Comparison of ENCODE assay signal across 16 cellular contexts in the genomic region with DNA sequence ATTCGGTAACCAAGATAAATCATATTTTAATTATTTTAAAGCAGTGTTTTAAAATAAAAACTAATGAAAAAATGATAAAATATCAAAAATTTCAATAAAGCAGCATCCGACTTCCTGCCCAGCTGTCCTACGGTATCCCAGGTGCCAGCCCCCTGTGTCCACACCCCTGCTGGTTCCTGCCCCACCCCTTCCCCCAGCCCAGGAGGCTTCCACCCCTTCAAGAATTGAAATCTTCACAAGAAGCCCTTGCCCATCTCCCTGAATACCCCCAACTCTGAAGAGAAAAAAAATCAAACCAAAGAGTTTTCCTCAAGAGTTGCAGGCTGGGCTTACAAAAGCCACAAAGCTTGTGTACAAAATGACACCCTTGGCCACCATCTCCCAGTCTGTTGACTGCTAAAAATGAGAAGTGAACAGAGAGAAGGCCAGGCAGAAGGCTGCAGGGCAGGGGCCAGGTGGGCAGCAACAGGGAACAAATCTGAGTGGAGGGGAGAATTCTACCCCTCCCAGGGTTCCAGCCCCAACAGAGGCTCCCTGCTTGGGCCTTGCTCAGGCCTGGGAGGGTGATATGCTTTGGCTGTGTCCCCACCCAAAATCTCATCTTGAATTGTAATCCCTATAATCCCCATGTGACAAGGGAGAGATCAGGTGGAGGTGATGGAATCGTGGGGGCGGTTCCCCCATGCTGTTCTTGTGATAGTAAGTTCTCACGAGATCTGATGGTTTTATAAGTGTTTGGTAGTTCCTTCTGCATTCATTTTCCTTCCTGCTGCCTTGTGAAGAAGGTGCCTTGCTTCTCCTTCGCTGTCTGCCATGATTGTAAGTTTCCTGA. TPM values are rescaled to one million over a fixed set of nuclear protein-coding genes. Genes with fewer than 3 reads are reported as not detected.
A peak's percentile ranks its signal among the peaks of the same experiment; 100 is the strongest.
DNase-seq lines count a peak whose midpoint lies in the region; ATAC-seq and TF ChIP-seq lines count a peak whose summit lies in the region.
"Had no signal": no experiment of that assay in that cellular context is flagged by ENCODE, and none has a peak within 500 bp of the region (broad histone marks: within the 10 kb centered on the region; RNA-seq: fewer than 3 reads in every experiment).

No MANE protein-coding gene starts in this region.

- H3K4me3 Mint-ChIP-seq in type B pancreatic cell, result peak overlapping the region; percentile 67
- no peak overlapping the region for H3K4me3 Mint-ChIP-seq in MCF 10A (ENCODE audit: unreplicated experiment)
- H3K4me3 Mint-ChIP-seq: T-helper 1 cell treated with Interleukin-12 subunit alpha and Interleukin-12 subunit beta and Interleukin-4 antibody, amounts not matched to agents 30 μg/mL and 1 μg/mL, for 36 hours had no signal

- no peak overlapping the region for H3K14ac ChIP-seq in mesenchymal stem cell (ENCODE audit: low read length in 2 of 2)

- H3K4me2 ChIP-seq in mesenchymal stem cell (ENCODE audit: low read length, poor library complexity, severe bottlenecking), result peak overlapping the region; percentile 0
- H3K4me2 ChIP-seq: BLaER1 treated with 17β-estradiol and CSF1 and Interleukin-3, amounts not matched to agents 10 nM and 100 nM had no signal

- DNase-seq in cardiac muscle cell (ENCODE audit: low read depth in 1 of 2, low spot score in 1 of 2), result no peak
- DNase-seq in left ventricle myocardium superior, result no peak
- peak; percentile 22 for DNase-seq in WERI-Rb-1
- DNase-seq in mesenchymal stem cell, result no peak
- peak; percentile 65 for DNase-seq in type B pancreatic cell (ENCODE audit: extremely low spot score, unreplicated experiment)
- DNase-seq in MCF 10A (ENCODE audit: unreplicated experiment), result no peak
- DNase-seq: amniotic stem cell, EL, foreskin fibroblast, HCEC 1CT had no signal

- H3K27ac ChIP-seq in cardiac muscle cell (no peak overlapping the region), WERI-Rb-1 (no peak overlapping the region), mesenchymal stem cell (ENCODE audit: low read length, poor library complexity, severe bottlenecking) (no peak overlapping the region)
- H3K27ac ChIP-seq: BLaER1 treated with 17β-estradiol and CSF1 and Interleukin-3, amounts not matched to agents 10 nM and 100 nM; neutrophil had no signal

- H3K9me3 ChIP-seq in cardiac muscle cell (ENCODE audit: low read depth), result no peaks in the 10 kb centered on the region
- no peaks in the 10 kb centered on the region for H3K9me3 ChIP-seq in WERI-Rb-1 (ENCODE audit: severe bottlenecking)
- H3K9me3 ChIP-seq in mesenchymal stem cell (ENCODE audit: control insufficient read depth, low read length), result no peaks in the 10 kb centered on the region
- H3K9me3 ChIP-seq: neutrophil had no signal

- H3K4me1 Mint-ChIP-seq in type B pancreatic cell (ENCODE audit: unreplicated experiment), result peaks cover 15% of the 10 kb centered on the region
- no peaks in the 10 kb centered on the region for H3K4me1 Mint-ChIP-seq in MCF 10A (ENCODE audit: insufficient read depth, unreplicated experiment)

- H3K27ac Mint-ChIP-seq in type B pancreatic cell, result peak overlapping the region; percentile 5
- no peak overlapping the region for H3K27ac Mint-ChIP-seq in MCF 10A (ENCODE audit: low read depth, unreplicated experiment)
- H3K27ac Mint-ChIP-seq: T-helper 1 cell treated with Interleukin-12 subunit alpha and Interleukin-12 subunit beta and Interleukin-4 antibody, amounts not matched to agents 30 μg/mL and 1 μg/mL, for 36 hours had no signal

- H3K23ac ChIP-seq in mesenchymal stem cell (ENCODE audit: low read length in 2 of 2), result no peak overlapping the region

- no peak overlapping the region for H4K91ac ChIP-seq in mesenchymal stem cell (ENCODE audit: low read length)

- H2AK5ac ChIP-seq in mesenchymal stem cell (ENCODE audit: low read length, severe bottlenecking), result peak overlapping the region; percentile 41

- H2BK15ac ChIP-seq in mesenchymal stem cell (ENCODE audit: low read depth, poor library complexity, severe bottlenecking), result no peak overlapping the region

- H3K27me3 Mint-ChIP-seq in type B pancreatic cell (peaks cover 44% of the 10 kb centered on the region), MCF 10A (ENCODE audit: insufficient read depth, unreplicated experiment) (peaks cover 12% of the 10 kb centered on the region)

- BruUV-seq in MCF 10A (replicated peaks; lab: Mats Ljungman, UMichigan), result no TSS peak

- H3K36me3 Mint-ChIP-seq in type B pancreatic cell, result peaks cover 3% of the 10 kb centered on the region
- no peaks in the 10 kb centered on the region for H3K36me3 Mint-ChIP-seq in MCF 10A (ENCODE audit: insufficient read depth, unreplicated experiment)

- no peak overlapping the region for H3K9ac ChIP-seq in mesenchymal stem cell (ENCODE audit: low read length)
- H3K9ac ChIP-seq: BLaER1 treated with 17β-estradiol and CSF1 and Interleukin-3, amounts not matched to agents 10 nM and 100 nM had no signal

- POLR2A ChIA-PET in MCF 10A (lab: Yijun Ruan, JAX), result no interaction called here

- CTCF ChIA-PET in MCF 10A (lab: Yijun Ruan, JAX), result no interaction called here

- H3K9me3 Mint-ChIP-seq in type B pancreatic cell (no peaks in the 10 kb centered on the region), MCF 10A (ENCODE audit: unreplicated experiment) (no peaks in the 10 kb centered on the region)
- H3K9me3 Mint-ChIP-seq: T-helper 1 cell treated with Interleukin-12 subunit alpha and Interleukin-12 subunit beta and Interleukin-4 antibody, amounts not matched to agents 30 μg/mL and 1 μg/mL, for 36 hours had no signal

- no peak overlapping the region for H2BK5ac ChIP-seq in mesenchymal stem cell (ENCODE audit: low read depth, low read length, poor library complexity, severe bottlenecking)

- ATAC-seq in left ventricle myocardium superior, result no peak
- no peak for ATAC-seq in GM19463 (IDR thresholded peaks at IDR 0.05; ENCODE audit: unreplicated experiment)
- no peak for ATAC-seq in HG03520 (IDR thresholded peaks at IDR 0.05; ENCODE audit: unreplicated experiment)

- no peak overlapping the region for H3K18ac ChIP-seq in mesenchymal stem cell (ENCODE audit: low read depth in 1 of 2, low read length in 2 of 2)

- H2AFZ ChIP-seq in mesenchymal stem cell (ENCODE audit: low read depth, low read length), result no peak overlapping the region

- no peak for TF ChIP-seq CTCF in cardiac muscle cell (IDR thresholded peaks at IDR 0.05; ENCODE audit: low read depth, low read length)
- no peak for TF ChIP-seq CTCF in WERI-Rb-1 (IDR thresholded peaks at IDR 0.05; ENCODE audit: low read depth, low read length)
- no peak for TF ChIP-seq CTCF in type B pancreatic cell (conservative IDR thresholded peaks at IDR 0.05)
- no peak for TF ChIP-seq CTCF in MCF 10A (IDR thresholded peaks at IDR 0.05; ENCODE audit: unreplicated experiment)

- no peaks in the 10 kb centered on the region for H3K4me1 ChIP-seq in cardiac muscle cell (ENCODE audit: low read depth)
- peaks cover 28% of the 10 kb centered on the region for H3K4me1 ChIP-seq in mesenchymal stem cell (ENCODE audit: control insufficient read depth, insufficient read depth, low read depth, low read length)
- H3K4me1 ChIP-seq: BLaER1 treated with 17β-estradiol and CSF1 and Interleukin-3, amounts not matched to agents 10 nM and 100 nM had no signal

- no peaks in the 10 kb centered on the region for H3K79me1 ChIP-seq in mesenchymal stem cell (replicated peaks; ENCODE audit: low read length, poor library complexity, severe bottlenecking)

- H3K36me3 ChIP-seq in cardiac muscle cell (no peaks in the 10 kb centered on the region), WERI-Rb-1 (no peaks in the 10 kb centered on the region), mesenchymal stem cell (ENCODE audit: control insufficient read depth in 1 of 2, insufficient read depth in 2 of 2, low read depth in 1 of 2, low read length in 2 of 2) (peaks cover 0 to 18% of the 10 kb centered on the region in 2 experiments)
- H3K36me3 ChIP-seq: BLaER1 treated with 17β-estradiol and CSF1 and Interleukin-3, amounts not matched to agents 10 nM and 100 nM; neutrophil had no signal

- H3K27me3 ChIP-seq in cardiac muscle cell, result no peaks in the 10 kb centered on the region
- H3K27me3 ChIP-seq in WERI-Rb-1 (ENCODE audit: insufficient read depth, low read depth, severe bottlenecking), result no peaks in the 10 kb centered on the region
- H3K27me3 ChIP-seq in mesenchymal stem cell (ENCODE audit: control insufficient read depth in 1 of 2, insufficient read depth in 1 of 2, low read length in 2 of 2), result peaks cover 0 to 90% of the 10 kb centered on the region in 2 experiments
- H3K27me3 ChIP-seq: BLaER1 treated with 17β-estradiol and CSF1 and Interleukin-3, amounts not matched to agents 10 nM and 100 nM had no signal

- intact Hi-C loops in left ventricle myocardium superior (cut with micrococcal nuclease), result no loop called here
- intact Hi-C loops in MCF 10A (cut with micrococcal nuclease), result no loop called here

- H2BK120ac ChIP-seq in mesenchymal stem cell (ENCODE audit: low read depth, low read length), result no peak overlapping the region

- no peak overlapping the region for H2BK12ac ChIP-seq in mesenchymal stem cell (ENCODE audit: low read length in 2 of 2)

- no peak overlapping the region for H4K8ac ChIP-seq in mesenchymal stem cell (ENCODE audit: low read length)

- H3K4me3 ChIP-seq in cardiac muscle cell, result peak overlapping the region; percentile 28
- no peak overlapping the region for H3K4me3 ChIP-seq in WERI-Rb-1 (ENCODE audit: low read depth, low read length)
- no peak overlapping the region for H3K4me3 ChIP-seq in mesenchymal stem cell (ENCODE audit: insufficient read depth in 1 of 2, low read depth in 1 of 2, low read length in 2 of 2)
- H3K4me3 ChIP-seq: BLaER1 treated with 17β-estradiol and CSF1 and Interleukin-3, amounts not matched to agents 10 nM and 100 nM had no signal

- no peak overlapping the region for H3K4ac ChIP-seq in mesenchymal stem cell (ENCODE audit: low read depth in 1 of 2, low read length in 2 of 2)

- 76% methylated on average over 6 of the region's 7 CpGs for WGBS in mesenchymal stem cell

RNA-seq across cellular contexts. Expression of a gene that starts 14.5 kb away (rescaled TPM):
- 2.3 and 9.1 TPM in 2 replicates for total RNA-seq in cardiac muscle cell
- 3.3 and 3.7 TPM in 2 replicates for polyA plus RNA-seq in cardiac muscle cell
- not detected for total RNA-seq in left ventricle myocardium superior
- not detected for polyA plus RNA-seq in mesenchymal stem cell (2013, experiment 1 of 2)
- 0.03 TPM for polyA plus RNA-seq in mesenchymal stem cell (2013, experiment 2 of 2)
- total RNA-seq in type B pancreatic cell (ENCODE audit: low replicate concordance), result 4.4 and 7.0 TPM in 2 replicates
- total RNA-seq in MCF 10A (2022), result not detected in 2 replicates
- total RNA-seq: activated CD8-positive, alpha-beta memory T cell treated with anti-CD3 and anti-CD28 coated beads for 36 hours had no signal

RNA-seq across cellular contexts. Expression of a gene that starts 37.0 kb away (rescaled TPM):
- 0.27 and 1.1 TPM in 2 replicates for total RNA-seq in cardiac muscle cell
- polyA plus RNA-seq in cardiac muscle cell, result 0.71 and 0.76 TPM in 2 replicates
- 3.6 TPM for total RNA-seq in left ventricle myocardium superior
- 0.35 TPM for polyA plus RNA-seq in mesenchymal stem cell (2013, experiment 1 of 2)
- 0.82 TPM for polyA plus RNA-seq in mesenchymal stem cell (2013, experiment 2 of 2)
- total RNA-seq in type B pancreatic cell (ENCODE audit: low replicate concordance), result 1.2 and 1.3 TPM in 2 replicates
- 0.79 and 0.84 TPM in 2 replicates for total RNA-seq in MCF 10A (2022)

Comparison
In these comparisons a context has a peak if more than half of its experiments do, and no peak if none do; other contexts are left out.
1. DNase-seq: peak in WERI-Rb-1 (single experiment) and type B pancreatic cell (single experiment); none in cardiac muscle cell (0 of 2), left ventricle myocardium superior (single experiment), mesenchymal stem cell (single experiment) and MCF 10A (single experiment).